In the genomic region with DNA sequence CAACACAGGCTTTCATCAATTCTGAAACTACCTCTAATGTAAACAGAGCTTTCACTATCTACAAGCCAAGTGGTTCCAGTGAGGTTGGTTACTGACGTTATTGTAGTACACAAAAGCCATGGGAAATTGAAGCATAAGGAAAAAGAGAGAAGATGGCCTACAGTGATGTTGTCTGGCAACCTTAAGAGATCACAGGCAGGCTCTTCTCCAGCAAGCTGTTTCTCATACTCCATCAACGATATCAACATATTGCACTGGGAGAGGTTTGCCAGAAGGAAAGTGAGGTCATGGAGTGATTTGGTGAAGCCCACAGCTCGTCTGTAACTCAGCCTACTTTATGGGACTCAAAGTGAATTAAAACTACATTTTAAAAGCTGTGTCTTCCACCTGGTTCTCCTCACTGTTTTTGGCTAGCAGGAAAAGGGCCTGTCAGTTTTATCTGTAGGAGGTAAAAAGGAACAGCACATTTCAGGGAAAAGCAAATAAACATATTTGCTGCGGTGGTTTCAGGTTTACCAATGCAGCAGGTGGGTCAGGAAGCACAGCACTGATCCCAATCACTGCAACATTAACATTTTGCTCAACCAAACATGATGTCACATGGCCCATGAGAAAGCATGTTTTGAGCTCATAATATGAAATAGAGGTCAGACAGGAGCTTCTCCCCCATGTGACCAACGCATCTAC, we compare ENCODE assay signal across 16 cellular contexts.
DNase-seq lines count a peak whose midpoint lies in the region; ATAC-seq and TF ChIP-seq lines count a peak whose summit lies in the region.
"Had no signal": no experiment of that assay in that cellular context is flagged by ENCODE, and none has a peak within 500 bp of the region (broad histone marks: within the 10 kb centered on the region; RNA-seq: fewer than 3 reads in every experiment).

No MANE protein-coding gene starts in this region.

- H3K79me1 ChIP-seq in IMR-90 (ENCODE audit: low read depth in 1 of 2, low read length in 2 of 2), result peaks cover 0 to 2% of the 10 kb centered on the region in 2 experiments; a peak in 1 of 4 replicates

- H2BK20ac ChIP-seq in IMR-90 (ENCODE audit: low read depth, low read length), result peak overlapping the region; percentile 49; the same call in 1 of the 2 replicates

- H4K5ac ChIP-seq in IMR-90 (ENCODE audit: low read depth, low read length), result peak overlapping the region; percentile 10; the same call in 1 of the 2 replicates

- TF ChIP-seq POLR2A in IMR-90 (IDR thresholded peaks at IDR 0.05; ENCODE audit: low read depth, low read length), result no peak

- DNase-seq in IMR-90 (peak; percentile 61), NCI-H510A (lab: John Stamatoyannopoulos, UW) (peak; percentile 10), choroid plexus epithelial cell (ENCODE audit: low read depth) (peak; percentile 67)
- DNase-seq in activated T-cell treated with anti-CD3 and anti-CD28 coated beads, Interleukin-2, amount 50 U/mL, for 4 hours, result no peak
- no peak for DNase-seq in activated T-cell treated with anti-CD3 and anti-CD28 coated beads, Interleukin-2, amount 50 U/mL, for 72 hours
- DNase-seq: activated CD4-positive, alpha-beta memory T cell treated with anti-CD3 and anti-CD28 coated beads for 36 hours; activated naive CD4-positive, alpha-beta T cell treated with Interleukin-2 at 50 U/mL for 16 hours; foreskin keratinocyte; Peyer's patch; T-helper 9 cell had no signal

- TF ChIP-seq RAD21 in IMR-90 (IDR thresholded peaks at IDR 0.05; ENCODE audit: low read length), result no peak

- H3K9ac ChIP-seq in IMR-90 (ENCODE audit: low read depth, low read length), result no peak overlapping the region
- H3K9ac ChIP-seq in rectal smooth muscle tissue (ENCODE audit: low read length), result no peak overlapping the region

- H3K27ac Mint-ChIP-seq in activated T-cell treated with anti-CD3 and anti-CD28 coated beads, Interleukin-2, amount 50 U/mL, for 72 hours, result no peak overlapping the region
- H3K27ac Mint-ChIP-seq: activated CD4-positive, alpha-beta memory T cell treated with anti-CD3 and anti-CD28 coated beads for 36 hours had no signal

- BruUV-seq in IMR-90 (replicated peaks; lab: Mats Ljungman, UMichigan), result no TSS peak

- peaks cover 2% of the 10 kb centered on the region; the same call in 1 of the 2 replicates for H3K9me1 ChIP-seq in IMR-90 (ENCODE audit: insufficient read depth, low read length)

- in situ Hi-C loops in IMR-90 (cut with MboI; ENCODE audit: low sequenced_read_pairs), result no loop called here

- H3K27me3 Mint-ChIP-seq in activated T-cell treated with anti-CD3 and anti-CD28 coated beads, Interleukin-2, amount 50 U/mL, for 4 hours (ENCODE audit: low read depth), result no peaks in the 10 kb centered on the region
- no peaks in the 10 kb centered on the region for H3K27me3 Mint-ChIP-seq in activated T-cell treated with anti-CD3 and anti-CD28 coated beads, Interleukin-2, amount 50 U/mL, for 72 hours (ENCODE audit: low read depth)
- H3K27me3 Mint-ChIP-seq: activated CD4-positive, alpha-beta memory T cell treated with anti-CD3 and anti-CD28 coated beads for 36 hours had no signal

- no peaks in the 10 kb centered on the region for H3K9me3 Mint-ChIP-seq in activated T-cell treated with anti-CD3 and anti-CD28 coated beads, Interleukin-2, amount 50 U/mL, for 4 hours
- H3K9me3 Mint-ChIP-seq in activated T-cell treated with anti-CD3 and anti-CD28 coated beads, Interleukin-2, amount 50 U/mL, for 72 hours, result no peaks in the 10 kb centered on the region
- H3K9me3 Mint-ChIP-seq: activated CD4-positive, alpha-beta memory T cell treated with anti-CD3 and anti-CD28 coated beads for 36 hours; neural crest cell had no signal

- H3K4me1 ChIP-seq in IMR-90 (ENCODE audit: control insufficient read depth, insufficient read depth, low read length), result peaks cover 5% of the 10 kb centered on the region
- H3K4me1 ChIP-seq in rectal smooth muscle tissue (ENCODE audit: control insufficient read depth, insufficient read depth, low read length), result peaks cover 24% of the 10 kb centered on the region
- H3K4me1 ChIP-seq: foreskin keratinocyte had no signal

- no peak overlapping the region for H2AFZ ChIP-seq in IMR-90 (replicated peaks; ENCODE audit: low read length, poor library complexity)

- H3K56ac ChIP-seq in IMR-90 (ENCODE audit: extremely low read depth, insufficient read depth, low read length), result no peak overlapping the region

- CTCF ChIA-PET in IMR-90 (lab: Yijun Ruan, JAX), result interaction anchor here (0.7 to 1.5 kb wide), 3 partner anchors 8 to 13 kb away, joined by 3 to 5 read pairs (median 4); no protein-coding TSS in a partner anchor

- 0 out of 4 replicates have a peak overlapping the region, but pooled peaks of 1 of the 2 experiments have one; percentile 12 for H4K8ac ChIP-seq in IMR-90 (ENCODE audit: low read depth in 2 of 2, low read length in 2 of 2)

- H3K36me3 Mint-ChIP-seq in activated T-cell treated with anti-CD3 and anti-CD28 coated beads, Interleukin-2, amount 50 U/mL, for 4 hours (ENCODE audit: insufficient read depth), result peaks cover 11% of the 10 kb centered on the region
- peaks cover 2 to 4% of the 10 kb centered on the region in 2 donors for H3K36me3 Mint-ChIP-seq in activated T-cell treated with anti-CD3 and anti-CD28 coated beads, Interleukin-2, amount 50 U/mL, for 72 hours (ENCODE audit: insufficient read depth in 2 of 2)

- no peak overlapping the region for H2AK9ac ChIP-seq in IMR-90 (replicated peaks; ENCODE audit: low read depth, low read length, poor library complexity)

- WGBS in IMR-90 (ENCODE audit: extremely low coverage in 2 of 2, insufficient read length in 1 of 2), 2 experiments, result no CpG with 5 or more reads among the region's 5 CpGs

- intact Hi-C loops in IMR-90 (cut with micrococcal nuclease), result no loop called here

- H3K4me3 ChIP-seq in IMR-90 (ENCODE audit: insufficient read depth, low read depth, low read length) (no peak overlapping the region), choroid plexus epithelial cell (ENCODE audit: low read depth, low read length) (no peak overlapping the region), rectal smooth muscle tissue (ENCODE audit: low read length) (no peak overlapping the region)
- H3K4me3 ChIP-seq: Peyer's patch, skin epidermis, suprapubic skin had no signal

- ATAC-seq in IMR-90 (ENCODE audit: low read depth) (no peak), GM18498 (IDR thresholded peaks at IDR 0.05; ENCODE audit: unreplicated experiment) (no peak)
- no peak for ATAC-seq in activated T-cell treated with anti-CD3 and anti-CD28 coated beads, Interleukin-2, amount 50 U/mL, for 4 hours
- ATAC-seq in activated T-cell treated with anti-CD3 and anti-CD28 coated beads, Interleukin-2, amount 50 U/mL, for 72 hours (replicated peaks in 1 of 2), result no peak
- ATAC-seq: foreskin keratinocyte had no signal

- H2BK15ac ChIP-seq in IMR-90 (ENCODE audit: low read depth, low read length), result 0 out of 3 replicates have a peak overlapping the region, but pooled peaks have one; percentile 77

- peak overlapping the region; percentile 21; the same call in 1 of the 2 replicates for H2AK5ac ChIP-seq in IMR-90 (ENCODE audit: low read depth, low read length)

- H3K36me3 ChIP-seq in IMR-90 (ENCODE audit: control insufficient read depth, insufficient read depth, low read length) (no peaks in the 10 kb centered on the region), rectal smooth muscle tissue (ENCODE audit: control insufficient read depth, insufficient read depth, low read length) (no peaks in the 10 kb centered on the region)
- H3K36me3 ChIP-seq: Peyer's patch, suprapubic skin had no signal

- H4K91ac ChIP-seq in IMR-90 (ENCODE audit: insufficient read depth, low read depth, low read length), result no peak overlapping the region

- H2BK5ac ChIP-seq in IMR-90 (ENCODE audit: low read depth, low read length, poor library complexity, severe bottlenecking), result no peak overlapping the region

- H3K27ac ChIP-seq in IMR-90 (ENCODE audit: insufficient read depth, low read length) (no peak overlapping the region), rectal smooth muscle tissue (ENCODE audit: low read depth, low read length) (peak overlapping the region; percentile 69)
- H3K27ac ChIP-seq: C4-2B, foreskin keratinocyte, Peyer's patch, skin epidermis, suprapubic skin had no signal

- H3K27me3 ChIP-seq in IMR-90 (ENCODE audit: control insufficient read depth, insufficient read depth, low read length) (no peaks in the 10 kb centered on the region), rectal smooth muscle tissue (ENCODE audit: control insufficient read depth, insufficient read depth, low read length) (no peaks in the 10 kb centered on the region)
- H3K27me3 ChIP-seq: foreskin keratinocyte, Peyer's patch, suprapubic skin had no signal

- POLR2A ChIA-PET in IMR-90 (lab: Charles Lee; ENCODE audit: unreplicated experiment), result no interaction called here

- H2BK120ac ChIP-seq in IMR-90 (ENCODE audit: low read depth, low read length), result peak overlapping the region; percentile 32; the same call in 1 of the 2 replicates

- no peaks in the 10 kb centered on the region for H3K9me3 ChIP-seq in IMR-90 (ENCODE audit: control insufficient read depth, insufficient read depth, low read length)
- H3K9me3 ChIP-seq: Peyer's patch, suprapubic skin had no signal

- TF ChIP-seq CTCF in IMR-90 (conservative IDR thresholded peaks at IDR 0.05; ENCODE audit: low read depth, low read length) (no peak), choroid plexus epithelial cell (conservative IDR thresholded peaks at IDR 0.05; ENCODE audit: low read depth, low read length) (no peak)

- H3K4me1 Mint-ChIP-seq in activated T-cell treated with anti-CD3 and anti-CD28 coated beads, Interleukin-2, amount 50 U/mL, for 4 hours (ENCODE audit: low read depth), result peaks cover 3% of the 10 kb centered on the region
- peaks cover 12% of the 10 kb centered on the region for H3K4me1 Mint-ChIP-seq in activated T-cell treated with anti-CD3 and anti-CD28 coated beads, Interleukin-2, amount 50 U/mL, for 72 hours (ENCODE audit: low read depth)

- dilution Hi-C loops in IMR-90 (cut with HindIII; ENCODE audit: low sequenced_read_pairs, unreplicated experiment), result no loop called here

- H3K4me2 ChIP-seq in IMR-90 (ENCODE audit: low read depth, low read length), result 0 out of 2 replicates have a peak overlapping the region, but pooled peaks have one; percentile 9

- peak overlapping the region; percentile 69 for H3K18ac ChIP-seq in IMR-90 (ENCODE audit: low read depth, low read length)

- peaks cover 4% of the 10 kb centered on the region for H4K20me1 ChIP-seq in IMR-90 (ENCODE audit: insufficient read depth, low read length)

- H3K14ac ChIP-seq in IMR-90 (replicated peaks; ENCODE audit: low read depth, low read length), result peak overlapping the region; percentile 53

- no peak overlapping the region for H3K4me3 Mint-ChIP-seq in activated T-cell treated with anti-CD3 and anti-CD28 coated beads, Interleukin-2, amount 50 U/mL, for 4 hours
- no peak overlapping the region for H3K4me3 Mint-ChIP-seq in activated T-cell treated with anti-CD3 and anti-CD28 coated beads, Interleukin-2, amount 50 U/mL, for 72 hours
- H3K4me3 Mint-ChIP-seq: activated CD4-positive, alpha-beta memory T cell treated with anti-CD3 and anti-CD28 coated beads for 36 hours; neural crest cell had no signal

- H3K23ac ChIP-seq in IMR-90 (ENCODE audit: low read depth, low read length), result no peak overlapping the region

- peak overlapping the region; percentile 50; the same call in 1 of the 2 replicates for H3K4ac ChIP-seq in IMR-90 (ENCODE audit: low read depth, low read length)

TF ChIP-seq in IMR-90, 13 proteins besides CTCF, POLR2A, EP300 and RAD21 (continues in another document):
- TF ChIP-seq NFE2L2 (IDR thresholded peaks at IDR 0.05; ENCODE audit: low read depth, low read length), result no peak

Comparison
In these comparisons a context has a peak if more than half of its experiments do, and no peak if none do; other contexts are left out.
1. DNase-seq: peak in IMR-90 (single experiment), NCI-H510A (single experiment) and choroid plexus epithelial cell (single experiment); none in activated T-cell treated with anti-CD3 and anti-CD28 coated beads, Interleukin-2, amount 50 U/mL, for 4 hours (single experiment) and activated T-cell treated with anti-CD3 and anti-CD28 coated beads, Interleukin-2, amount 50 U/mL, for 72 hours (0 of 2).